8 cellular contexts compared by ENCODE assay signal in genomic region chrX:15789979-15790765, GRCh38. TPM values are rescaled to one million over a fixed set of nuclear protein-coding genes. Genes with fewer than 3 reads are reported as not detected.
DNase-seq lines count a peak whose midpoint lies in the region; ATAC-seq and TF ChIP-seq lines count a peak whose summit lies in the region.

TSS of gene ZRSR2 (plus strand) at chrX:15790484. CDS start at chrX:15790496, 12 bp downstream.

- no peaks in the 10 kb centered on the region for H3K27me3 ChIP-seq in HAP-1 (ENCODE audit: low read depth)
- no peaks in the 10 kb centered on the region for H3K27me3 ChIP-seq in gastroesophageal sphincter

- TF ChIP-seq POLR2A in gastroesophageal sphincter (IDR thresholded peaks at IDR 0.05) = peak; percentile 34 to 35

- no peaks in the 10 kb centered on the region for H3K9me3 ChIP-seq in HAP-1
- H3K9me3 ChIP-seq in gastroesophageal sphincter = no peaks in the 10 kb centered on the region

- in situ Hi-C loops in HAP-1 (cut with MboI; ENCODE audit: low sequenced_read_pairs) = no loop called here

- peaks cover 11% of the 10 kb centered on the region for H3K36me3 ChIP-seq in HAP-1 (replicated peaks)
- peaks cover 0 to 4% of the 10 kb centered on the region in 2 donors for H3K36me3 ChIP-seq in gastroesophageal sphincter

- ATAC-seq in gastroesophageal sphincter = peak; percentile 95

- H3K4me1 ChIP-seq in HAP-1 (peaks cover 21% of the 10 kb centered on the region), gastroesophageal sphincter (peaks cover 0 to 34% (median 5%) of the 10 kb centered on the region in 3 donors)

- WGBS in gastroesophageal sphincter (ENCODE audit: low coverage in 1 of 2), 2 donors = 2 to 20% methylated on average over 1 to 11 of the region's 55 CpGs

- H3K4me3 ChIP-seq in HAP-1 = peak within 1 kb of the TSS; percentile 82
- H3K4me3 ChIP-seq in gastroesophageal sphincter = peak within 1 kb of the TSS; percentile 68 to 93

- DNase-seq in GF-D8 (lab: John Stamatoyannopoulos, UW) (peak; percentile 25), HAP-1 (ENCODE audit: low spot score in 2 of 2) (peak; percentile 82 to 93), M059J (ENCODE audit: low read depth) (peak; percentile 81), SIG-M5 treated with dmso at 0.1 percent for 504 hours (lab: John Stamatoyannopoulos, UW; ENCODE audit: unreplicated experiment) (peak; percentile 71), activated gamma-delta T cell treated with Interleukin-2 at 50 U/mL for 16 hours (peak; percentile 90), occipital lobe (lab: John Stamatoyannopoulos, UW) (peak; percentile 50)

- no peak for TF ChIP-seq CTCF in gastroesophageal sphincter (IDR thresholded peaks at IDR 0.05)

- H3K27ac ChIP-seq in gastroesophageal sphincter = peak within 1 kb of the TSS; percentile 67 to 88 (median 85)
- H3K27ac ChIP-seq in temporal lobe (ENCODE audit: low read depth, low read length) = peak within 1 kb of the TSS; percentile 59

- no peak for TF ChIP-seq EP300 in gastroesophageal sphincter (IDR thresholded peaks at IDR 0.05)

RNA-seq across cellular contexts. Expression of gene ZRSR2, which starts in this region (rescaled TPM):
- 1.9 and 4.2 TPM in 2 replicates for total RNA-seq in M059J (2014; rRNA removed; shearing (Covaris generic))
- 10 to 100 TPM in 3 of 4 donors, 1 to 10 TPM in 1; 8.3 to 12.0 (median 11.0) TPM for total RNA-seq in gastroesophageal sphincter
- total RNA-seq in occipital lobe = 7.0 TPM
- 5.4 TPM for total RNA-seq in temporal lobe

Comparison
In these comparisons a context has a peak if more than half of its experiments do, and no peak if none do; other contexts are left out.
1. Peak in every context shown above with its lines: DNase-seq, ATAC-seq, H3K4me3 ChIP-seq and H3K27ac ChIP-seq.
2. DNase-seq: peak in every context shown above with its lines; median percentile 90 in activated gamma-delta T cell treated with Interleukin-2 at 50 U/mL for 16 hours; 88 in HAP-1; 81 in M059J; 71 in SIG-M5 treated with dmso at 0.1 percent for 504 hours; 50 in occipital lobe; 25 in GF-D8.